ENCODE assay signal across 8 cellular contexts in genomic region chr5:151081426-151082273, GRCh38. TPM values are rescaled to one million over a fixed set of nuclear protein-coding genes. Genes with fewer than 3 reads are reported as not detected.
DNase-seq lines count a peak whose midpoint lies in the region; TF ChIP-seq lines count a peak whose summit lies in the region.

No MANE protein-coding gene starts in this region.

- peak overlapping the region; percentile 84 for H3K27ac ChIP-seq in SJCRH30
- H3K27ac ChIP-seq in esophagus (ENCODE audit: low read depth in 2 of 2, low read length in 1 of 2), result peak overlapping the region; percentile 98
- H3K27ac ChIP-seq in parathyroid adenoma, result peak overlapping the region; percentile 94

- H3K4me2 ChIP-seq in parathyroid adenoma (ENCODE audit: low read length), result peak overlapping the region; percentile 77

- WGBS in esophagus, 2 donors, result 10 to 11% methylated on average over 15 of the region's 15 CpGs

- peaks cover 44% of the 10 kb centered on the region for H3K79me2 ChIP-seq in parathyroid adenoma

- CTCF ChIA-PET in activated CD4-positive, alpha-beta T cell treated with anti-CD3 and anti-CD28 coated beads, Interleukin-2, amount 10 ng/mL, durations not matched to agents 7 days and 5 days (lab: Charles Lee), result interaction anchor here (0.9 to 2.6 kb wide), 8 partner anchors 9 to 33 kb away, joined by 3 to 13 read pairs (median 5); no protein-coding TSS in a partner anchor

- peak overlapping the region; percentile 88 for H3K27ac Mint-ChIP-seq in activated CD4-positive, alpha-beta T cell treated with anti-CD3 and anti-CD28 coated beads, Interleukin-2, amount 10 ng/mL, durations not matched to agents 7 days and 5 days

- H2AFZ ChIP-seq in parathyroid adenoma, result peak overlapping the region; percentile 80

- no peaks in the 10 kb centered on the region for H3K9me3 ChIP-seq in SJCRH30 (replicated peaks)
- H3K9me3 ChIP-seq in esophagus (ENCODE audit: control insufficient read depth in 2 of 2, insufficient read depth in 1 of 2, low read depth in 1 of 2, low read length in 1 of 2), result no peaks in the 10 kb centered on the region
- no peaks in the 10 kb centered on the region for H3K9me3 ChIP-seq in parathyroid adenoma (ENCODE audit: control insufficient read depth, low read length)

- H3K4me1 ChIP-seq in SJCRH30 (peaks cover 36% of the 10 kb centered on the region), esophagus (ENCODE audit: control insufficient read depth in 2 of 2, insufficient read depth in 2 of 2, low read length in 1 of 2) (peaks cover 7 to 14% of the 10 kb centered on the region in 2 donors), parathyroid adenoma (peaks cover 35% of the 10 kb centered on the region)

- no peak for DNase-seq in activated CD4-positive, alpha-beta T cell treated with anti-CD3 and anti-CD28 coated beads, Interleukin-2, amount 10 ng/mL, durations not matched to agents 7 days and 5 days
- DNase-seq in activated CD4-positive, alpha-beta T cell treated with anti-CD3 and anti-CD28 coated beads, Interleukin-2, amount 50 U/mL, for 4 hours, result no peak
- DNase-seq in SJCRH30 (no peak), GM10266 (ENCODE audit: extremely low spot score) (no peak), NCI-H2029 (lab: John Stamatoyannopoulos, UW) (no peak), iPS-NIHi7 (ENCODE audit: extremely low spot score) (no peak)

- no peaks in the 10 kb centered on the region for H3K36me3 ChIP-seq in SJCRH30
- peaks cover 0 to 3% of the 10 kb centered on the region in 2 donors for H3K36me3 ChIP-seq in esophagus (ENCODE audit: control insufficient read depth in 2 of 2, insufficient read depth in 2 of 2, low read length in 1 of 2)
- no peaks in the 10 kb centered on the region for H3K36me3 ChIP-seq in parathyroid adenoma (ENCODE audit: control insufficient read depth, insufficient read depth, low read length)

- H3K9me3 Mint-ChIP-seq in activated CD4-positive, alpha-beta T cell treated with anti-CD3 and anti-CD28 coated beads, Interleukin-2, amount 10 ng/mL, durations not matched to agents 7 days and 5 days, result no peaks in the 10 kb centered on the region

- peak overlapping the region; percentile 83 for H3K4me3 Mint-ChIP-seq in activated CD4-positive, alpha-beta T cell treated with anti-CD3 and anti-CD28 coated beads, Interleukin-2, amount 10 ng/mL, durations not matched to agents 7 days and 5 days

- H3K9ac ChIP-seq in parathyroid adenoma, result peak overlapping the region; percentile 79

- H3K27me3 Mint-ChIP-seq in activated CD4-positive, alpha-beta T cell treated with anti-CD3 and anti-CD28 coated beads, Interleukin-2, amount 10 ng/mL, durations not matched to agents 7 days and 5 days, result no peaks in the 10 kb centered on the region

- H3K36me3 Mint-ChIP-seq in activated CD4-positive, alpha-beta T cell treated with anti-CD3 and anti-CD28 coated beads, Interleukin-2, amount 10 ng/mL, durations not matched to agents 7 days and 5 days (ENCODE audit: low read depth), result peaks cover 28% of the 10 kb centered on the region

- H3K4me3 ChIP-seq in SJCRH30 (peak overlapping the region; percentile 82), esophagus (ENCODE audit: low read depth in 1 of 2, low read length in 2 of 2) (peak overlapping the region; percentile 90 to 98), parathyroid adenoma (ENCODE audit: low read depth, low read length) (peak overlapping the region; percentile 84)

- POLR2A ChIA-PET in activated CD4-positive, alpha-beta T cell treated with anti-CD3 and anti-CD28 coated beads, Interleukin-2, amount 10 ng/mL, durations not matched to agents 7 days and 5 days (lab: Charles Lee), result interaction anchor here (0.7 kb wide), 1 partner anchor 1121 kb away, joined by 4 read pairs; no protein-coding TSS in a partner anchor

- peaks cover 81% of the 10 kb centered on the region for H3K4me1 Mint-ChIP-seq in activated CD4-positive, alpha-beta T cell treated with anti-CD3 and anti-CD28 coated beads, Interleukin-2, amount 10 ng/mL, durations not matched to agents 7 days and 5 days

- TF ChIP-seq CTCF in parathyroid adenoma (IDR thresholded peaks at IDR 0.05), result no peak
- TF ChIP-seq CTCF in GM10266 (IDR thresholded peaks at IDR 0.05; ENCODE audit: control insufficient read depth, insufficient read depth, low read depth, missing control alignments), result no peak

- H3K27me3 ChIP-seq in SJCRH30, result no peaks in the 10 kb centered on the region
- no peaks in the 10 kb centered on the region for H3K27me3 ChIP-seq in esophagus (ENCODE audit: control insufficient read depth in 1 of 2, insufficient read depth in 2 of 2, low read length in 2 of 2)
- no peaks in the 10 kb centered on the region for H3K27me3 ChIP-seq in parathyroid adenoma (ENCODE audit: control insufficient read depth, insufficient read depth, low read length)

RNA-seq across cellular contexts. Expression of gene TNIP1, which starts 0.8 kb away (rescaled TPM):
- total RNA-seq in activated CD4-positive, alpha-beta T cell treated with anti-CD3 and anti-CD28 coated beads, Interleukin-2, amount 10 ng/mL, durations not matched to agents 7 days and 5 days, result 100 to 1,000 TPM; 127 TPM
- 56.3 and 57.4 TPM in 2 replicates for total RNA-seq in SJCRH30 (2014; rRNA removed; shearing (Covaris generic))
- 100 to 1,000 TPM in 1 of 2 donors, 10 to 100 TPM in 1; 68.3 to 140 TPM for polyA plus RNA-seq in esophagus
